In the genomic region with DNA sequence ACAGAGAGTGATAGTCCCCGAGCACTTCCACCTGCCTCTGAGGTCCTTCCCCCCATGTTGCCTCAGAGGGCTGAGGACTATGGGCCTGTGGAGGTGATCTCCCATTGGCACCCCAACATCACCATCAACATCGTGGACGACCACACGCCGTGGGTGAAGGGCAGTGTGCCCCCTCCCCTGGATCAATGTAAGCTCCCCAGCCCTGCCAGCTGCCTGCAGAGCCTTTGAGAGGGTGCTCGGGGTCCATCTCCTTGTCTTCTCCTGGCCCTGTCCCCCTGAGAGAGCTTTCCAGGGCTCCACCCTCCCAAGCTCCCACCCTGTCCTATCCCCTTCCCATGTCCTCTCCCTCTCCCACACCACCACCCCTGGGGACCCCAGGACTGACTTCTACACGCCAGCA, we compare ENCODE assay signal across 22 cellular contexts.
"Had no signal": no experiment of that assay in that cellular context is flagged by ENCODE, and none has a peak within 500 bp of the region (broad histone marks: within the 10 kb centered on the region; RNA-seq: fewer than 3 reads in every experiment).

No MANE protein-coding gene starts in this region.

- H3K9me3 ChIP-seq: breast epithelium had no signal

- H3K36me3 ChIP-seq: breast epithelium had no signal

- H3K4me1 ChIP-seq: breast epithelium had no signal

- H3K27me3 Mint-ChIP-seq: activated CD8-positive, alpha-beta T cell treated with anti-CD3 and anti-CD28 coated beads for 36 hours; activated naive CD4-positive, alpha-beta T cell treated with anti-CD3 and anti-CD28 coated beads, Interleukin-2, amount 50 U/mL, for 24 hours; T-cell had no signal

- H3K4me3 Mint-ChIP-seq: activated CD8-positive, alpha-beta T cell treated with anti-CD3 and anti-CD28 coated beads for 36 hours; activated naive CD4-positive, alpha-beta T cell treated with anti-CD3 and anti-CD28 coated beads, Interleukin-2, amount 50 U/mL, for 24 hours; activated T-helper 1 cell treated with anti-CD3 and anti-CD28 coated beads, Interleukin-12 subunit alpha, Interleukin-12 subunit beta, Interleukin-2, Interleukin-4 antibody, amounts not matched to agents 30 ng/mL and 10 ng/mL and 1 ng/mL, durations not matched to agents 14 hours and 24 hours and 36 hours; T-cell had no signal

- H3K9me3 Mint-ChIP-seq: activated CD8-positive, alpha-beta T cell treated with anti-CD3 and anti-CD28 coated beads for 36 hours; activated naive CD4-positive, alpha-beta T cell treated with anti-CD3 and anti-CD28 coated beads, Interleukin-2, amount 50 U/mL, for 24 hours; activated T-helper 1 cell treated with anti-CD3 and anti-CD28 coated beads, Interleukin-12 subunit alpha, Interleukin-12 subunit beta, Interleukin-2, Interleukin-4 antibody, amounts not matched to agents 30 ng/mL and 10 ng/mL and 1 ng/mL, durations not matched to agents 14 hours and 24 hours and 36 hours; T-cell had no signal

- DNase-seq: activated CD4-positive, alpha-beta T cell treated with anti-CD3 and anti-CD28 coated beads for 4 hours; activated CD8-positive, alpha-beta memory T cell treated with anti-CD3 and anti-CD28 coated beads, Interleukin-2, amount 50 U/mL, for 4 hours; activated CD8-positive, alpha-beta T cell treated with anti-CD3 and anti-CD28 coated beads for 36 hours; activated effector memory CD4-positive, alpha-beta T cell treated with Interleukin-2 at 50 U/mL for 16 hours; activated naive CD4-positive, alpha-beta T cell; aorta; caudate nucleus; KBM-7; NCI-H1048; NCI-H146; NCI-H1930; NCI-H2171 treated with DMSO at 0.1 percent for 48 hours; NCI-H226; NCI-H526; NCI-H82; T-cell had no signal

- H3K27ac Mint-ChIP-seq: activated CD8-positive, alpha-beta T cell treated with anti-CD3 and anti-CD28 coated beads for 36 hours; activated naive CD4-positive, alpha-beta T cell treated with anti-CD3 and anti-CD28 coated beads, Interleukin-2, amount 50 U/mL, for 24 hours; activated T-helper 1 cell treated with anti-CD3 and anti-CD28 coated beads, Interleukin-12 subunit alpha, Interleukin-12 subunit beta, Interleukin-2, Interleukin-4 antibody, amounts not matched to agents 30 ng/mL and 10 ng/mL and 1 ng/mL, durations not matched to agents 14 hours and 24 hours and 36 hours had no signal

- ATAC-seq: activated CD4-positive, CD25-positive, alpha-beta regulatory T cell treated with anti-CD3 and anti-CD28 coated beads, Interleukin-2, amount 50 U/mL, for 24 hours; activated CD8-positive, alpha-beta T cell treated with anti-CD3 and anti-CD28 coated beads for 36 hours; Right ventricle myocardium inferior; T-cell had no signal

- H3K4me3 ChIP-seq: breast epithelium, SK-N-MC had no signal

- H3K27ac ChIP-seq: SK-N-MC had no signal
